ENCODE assay signal across 13 cellular contexts in the genomic region with DNA sequence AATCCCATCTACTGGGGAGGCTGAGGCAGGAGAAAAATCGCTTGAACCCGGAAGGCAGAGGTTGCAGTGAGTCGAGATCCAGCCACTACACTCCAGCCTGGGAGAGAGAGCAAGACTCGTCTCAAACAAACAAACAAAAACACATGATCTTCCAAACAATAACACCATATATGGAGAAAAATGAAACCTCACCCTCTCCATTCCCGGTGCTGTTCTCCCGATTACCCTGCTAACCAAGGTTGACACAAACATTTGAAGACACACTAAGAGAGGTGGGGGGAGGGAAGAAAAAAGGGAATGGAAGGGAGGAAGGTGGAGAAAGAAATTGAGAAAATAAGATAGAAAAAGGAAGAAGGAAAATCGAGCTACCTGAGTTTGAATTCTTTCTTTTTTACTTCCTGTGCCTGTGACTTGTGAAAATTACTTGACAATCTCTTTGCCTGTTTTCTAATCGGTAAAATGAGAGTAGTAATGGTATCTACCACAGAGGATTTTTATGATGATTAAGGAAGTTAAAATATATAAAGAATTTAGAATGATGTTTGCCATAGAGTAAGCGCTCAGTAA. TPM values are rescaled to one million over a fixed set of nuclear protein-coding genes. Genes with fewer than 3 reads are reported as not detected.
A peak's percentile ranks its signal among the peaks of the same experiment; 100 is the strongest.
DNase-seq lines count a peak whose midpoint lies in the region; ATAC-seq and TF ChIP-seq lines count a peak whose summit lies in the region.
"Had no signal": no experiment of that assay in that cellular context is flagged by ENCODE, and none has a peak within 500 bp of the region (broad histone marks: within the 10 kb centered on the region; RNA-seq: fewer than 3 reads in every experiment).

No MANE protein-coding gene starts in this region.

- peak overlapping the region; percentile 71 for H3K4me3 Mint-ChIP-seq in activated CD8-positive, alpha-beta memory T cell treated with anti-CD3 and anti-CD28 coated beads, Interleukin-2, amount 10 ng/mL, durations not matched to agents 7 days and 5 days
- H3K4me3 Mint-ChIP-seq in activated T-helper 17 cell treated with anti-CD3 and anti-CD28 coated beads, Interleukin-2, amount 50 U/mL, for 72 hours: peak overlapping the region; percentile 78

- no peak overlapping the region for H3K4me2 ChIP-seq in HCT116 (ENCODE audit: low read length)

- H3K9me3 ChIP-seq in HCT116 (ENCODE audit: control insufficient read depth in 1 of 2, insufficient read depth in 1 of 2, low read depth in 1 of 2, low read length in 2 of 2): no peaks in the 10 kb centered on the region

- POLR2A ChIA-PET in HCT116 (lab: Charles Lee): no interaction called here

- H3K4me3 ChIP-seq in HCT116 (replicated peaks in 1 of 2; ENCODE audit: low read depth in 1 of 2, low read length in 2 of 2) (no peak overlapping the region), rectal smooth muscle tissue (ENCODE audit: low read length) (peak overlapping the region; percentile 74)

- H4K20me1 ChIP-seq in HCT116 (ENCODE audit: insufficient read depth): no peaks in the 10 kb centered on the region

- no peak overlapping the region for H3K27ac ChIP-seq in HCT116 (ENCODE audit: low read depth, low read length)
- no peak overlapping the region for H3K27ac ChIP-seq in rectal smooth muscle tissue (ENCODE audit: low read depth, low read length)

- no peaks in the 10 kb centered on the region for H3K36me3 Mint-ChIP-seq in activated CD8-positive, alpha-beta memory T cell treated with anti-CD3 and anti-CD28 coated beads, Interleukin-2, amount 10 ng/mL, durations not matched to agents 7 days and 5 days
- no peaks in the 10 kb centered on the region for H3K36me3 Mint-ChIP-seq in activated T-helper 17 cell treated with anti-CD3 and anti-CD28 coated beads, Interleukin-2, amount 50 U/mL, for 72 hours (ENCODE audit: low read depth)

- CTCF ChIA-PET in activated CD8-positive, alpha-beta memory T cell treated with anti-CD3 and anti-CD28 coated beads, Interleukin-2, amount 10 ng/mL, durations not matched to agents 7 days and 5 days (lab: Charles Lee): interaction anchor here (1.0 kb wide), 1 partner anchor 124 kb away, joined by 4 read pairs; no protein-coding TSS in a partner anchor
- CTCF ChIA-PET in HCT116 (lab: Charles Lee): no interaction called here

- no peak overlapping the region for H3K27ac Mint-ChIP-seq in activated CD8-positive, alpha-beta memory T cell treated with anti-CD3 and anti-CD28 coated beads, Interleukin-2, amount 10 ng/mL, durations not matched to agents 7 days and 5 days
- H3K27ac Mint-ChIP-seq in activated T-helper 17 cell treated with anti-CD3 and anti-CD28 coated beads, Interleukin-2, amount 50 U/mL, for 72 hours: peak overlapping the region; percentile 67

- H3K79me2 ChIP-seq in HCT116 (ENCODE audit: insufficient read depth, low read length): no peaks in the 10 kb centered on the region

- no peak for DNase-seq in activated CD8-positive, alpha-beta memory T cell treated with anti-CD3 and anti-CD28 coated beads, Interleukin-2, amount 10 ng/mL, durations not matched to agents 7 days and 5 days
- no peak for DNase-seq in activated CD8-positive, alpha-beta memory T cell treated with anti-CD3 and anti-CD28 coated beads, Interleukin-2, amount 50 U/mL, for 48 hours
- DNase-seq in HCT116 (ENCODE audit: low read depth, low spot score): no peak
- DNase-seq in NCI-H345 (lab: John Stamatoyannopoulos, UW): no peak
- DNase-seq in NCI-H446 (lab: John Stamatoyannopoulos, UW): no peak
- DNase-seq: activated CD4-positive, alpha-beta T cell treated with anti-CD3 and anti-CD28 coated beads for 48 hours; cortex of kidney; GDM1; stimulated activated CD8-positive, alpha-beta memory T cell treated with anti-CD3 and anti-CD28 coated beads, Interleukin-4, amount 100 ng/mL, for 48 hours had no signal

- peaks cover 16% of the 10 kb centered on the region for H3K27me3 Mint-ChIP-seq in activated CD8-positive, alpha-beta memory T cell treated with anti-CD3 and anti-CD28 coated beads, Interleukin-2, amount 10 ng/mL, durations not matched to agents 7 days and 5 days
- peaks cover 13% of the 10 kb centered on the region for H3K27me3 Mint-ChIP-seq in activated T-helper 17 cell treated with anti-CD3 and anti-CD28 coated beads, Interleukin-2, amount 50 U/mL, for 72 hours

- H3K27me3 ChIP-seq in HCT116 (ENCODE audit: insufficient read depth, low read length) (no peaks in the 10 kb centered on the region), rectal smooth muscle tissue (ENCODE audit: control insufficient read depth, insufficient read depth, low read length) (no peaks in the 10 kb centered on the region)

- no peak for TF ChIP-seq CTCF in HCT116 (IDR thresholded peaks at IDR 0.05 in 2 of 3, conservative IDR thresholded peaks at IDR 0.05 in 1 of 3; ENCODE audit: borderline replicate concordance in 1 of 3, insufficient read depth in 1 of 3, low read depth in 2 of 3, low read length in 2 of 3)

- peaks cover 3% of the 10 kb centered on the region for H3K4me1 Mint-ChIP-seq in activated CD8-positive, alpha-beta memory T cell treated with anti-CD3 and anti-CD28 coated beads, Interleukin-2, amount 10 ng/mL, durations not matched to agents 7 days and 5 days
- no peaks in the 10 kb centered on the region for H3K4me1 Mint-ChIP-seq in activated T-helper 17 cell treated with anti-CD3 and anti-CD28 coated beads, Interleukin-2, amount 50 U/mL, for 72 hours

- no peaks in the 10 kb centered on the region for H3K9me3 Mint-ChIP-seq in activated CD8-positive, alpha-beta memory T cell treated with anti-CD3 and anti-CD28 coated beads, Interleukin-2, amount 10 ng/mL, durations not matched to agents 7 days and 5 days (ENCODE audit: low read depth)
- H3K9me3 Mint-ChIP-seq in activated T-helper 17 cell treated with anti-CD3 and anti-CD28 coated beads, Interleukin-2, amount 50 U/mL, for 72 hours: no peaks in the 10 kb centered on the region

- no peak for ATAC-seq in activated CD8-positive, alpha-beta memory T cell treated with anti-CD3 and anti-CD28 coated beads, Interleukin-2, amount 10 ng/mL, durations not matched to agents 7 days and 5 days
- ATAC-seq in HCT116 (no peak), GM21576 (IDR thresholded peaks at IDR 0.05; ENCODE audit: unreplicated experiment) (no peak)
- ATAC-seq in activated T-helper 17 cell treated with anti-CD3 and anti-CD28 coated beads, Interleukin-2, amount 50 U/mL, for 72 hours (replicated peaks): no peak

- TF ChIP-seq RAD21 in HCT116 (IDR thresholded peaks at IDR 0.05; ENCODE audit: low read depth): no peak

- intact Hi-C loops in HCT116 (cut with micrococcal nuclease): no loop called here

- no peaks in the 10 kb centered on the region for H3K9me2 ChIP-seq in HCT116 (ENCODE audit: insufficient read depth)

- peak overlapping the region; percentile 33 for H2AFZ ChIP-seq in HCT116 (ENCODE audit: low read depth, low read length, poor library complexity, severe bottlenecking)

- RAD21 ChIA-PET in HCT116 (lab: Charles Lee; ENCODE audit: low non-redundant PET in 1 of 2, low total read pairs in 2 of 2, uncharacterized antibody in 2 of 2, unreplicated experiment in 2 of 2): no interaction called here

- H3K36me3 ChIP-seq in HCT116 (ENCODE audit: control insufficient read depth in 1 of 2, insufficient read depth in 2 of 2, low read length in 2 of 2) (no peaks in the 10 kb centered on the region), rectal smooth muscle tissue (ENCODE audit: control insufficient read depth, insufficient read depth, low read length) (no peaks in the 10 kb centered on the region)

- no TSS peak for BruUV-seq in HCT116 (replicated peaks; lab: Mats Ljungman, UMichigan)

- H3K9ac ChIP-seq in HCT116 (ENCODE audit: low read length) (no peak overlapping the region), rectal smooth muscle tissue (ENCODE audit: low read length) (no peak overlapping the region)

- no peaks in the 10 kb centered on the region for H3K4me1 ChIP-seq in HCT116 (ENCODE audit: control insufficient read depth in 1 of 2, insufficient read depth in 2 of 2, low read length in 2 of 2)
- no peaks in the 10 kb centered on the region for H3K4me1 ChIP-seq in rectal smooth muscle tissue (ENCODE audit: control insufficient read depth, insufficient read depth, low read length)

- TF ChIP-seq POLR2A in HCT116 (IDR thresholded peaks at IDR 0.05; ENCODE audit: borderline replicate concordance, extremely low read depth, insufficient read depth, insufficient read length): no peak

TF ChIP-seq in HCT116, 20 proteins besides CTCF, POLR2A, EP300 and RAD21 (continues in another document):
- TF ChIP-seq SRF (IDR thresholded peaks at IDR 0.05; ENCODE audit: low read depth) (no peak), SP1 (IDR thresholded peaks at IDR 0.05; ENCODE audit: low read depth) (no peak), CEBPB (IDR thresholded peaks at IDR 0.05; ENCODE audit: low read depth) (no peak), FOSL1 (IDR thresholded peaks at IDR 0.05; ENCODE audit: low read depth) (no peak), ELF1 (IDR thresholded peaks at IDR 0.05; ENCODE audit: borderline replicate concordance, low read depth) (no peak), EZH2phosphoT487 (IDR thresholded peaks at IDR 0.05; ENCODE audit: borderline replicate concordance) (no peak), ZFX (IDR thresholded peaks at IDR 0.05) (no peak), TCF7L2 (IDR thresholded peaks at IDR 0.05; ENCODE audit: borderline replicate concordance, extremely low read depth, insufficient read depth, insufficient read length) (no peak)
- TF ChIP-seq, protein P1, sequence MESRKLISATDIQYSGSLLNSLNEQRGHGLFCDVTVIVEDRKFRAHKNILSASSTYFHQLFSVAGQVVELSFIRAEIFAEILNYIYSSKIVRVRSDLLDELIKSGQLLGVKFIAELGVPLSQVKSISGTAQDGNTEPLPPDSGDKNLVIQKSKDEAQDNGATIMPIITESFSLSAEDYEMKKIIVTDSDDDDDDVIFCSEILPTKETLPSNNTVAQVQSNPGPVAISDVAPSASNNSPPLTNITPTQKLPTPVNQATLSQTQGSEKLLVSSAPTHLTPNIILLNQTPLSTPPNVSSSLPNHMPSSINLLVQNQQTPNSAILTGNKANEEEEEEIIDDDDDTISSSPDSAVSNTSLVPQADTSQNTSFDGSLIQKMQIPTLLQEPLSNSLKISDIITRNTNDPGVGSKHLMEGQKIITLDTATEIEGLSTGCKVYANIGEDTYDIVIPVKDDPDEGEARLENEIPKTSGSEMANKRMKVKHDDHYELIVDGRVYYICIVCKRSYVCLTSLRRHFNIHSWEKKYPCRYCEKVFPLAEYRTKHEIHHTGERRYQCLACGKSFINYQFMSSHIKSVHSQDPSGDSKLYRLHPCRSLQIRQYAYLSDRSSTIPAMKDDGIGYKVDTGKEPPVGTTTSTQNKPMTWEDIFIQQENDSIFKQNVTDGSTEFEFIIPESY (IDR thresholded peaks at IDR 0.05; ENCODE audit: extremely low read depth, insufficient replicate concordance, low read length): no peak

RNA-seq across cellular contexts. Expression of gene PLSCR2, which starts 1.1 kb away (rescaled TPM):
- not detected for total RNA-seq in activated CD8-positive, alpha-beta memory T cell treated with anti-CD3 and anti-CD28 coated beads, Interleukin-2, amount 10 ng/mL, durations not matched to agents 7 days and 5 days
- total RNA-seq in HCT116 (2021; ENCODE audit: unreplicated experiment): not detected
- polyA plus RNA-seq in HCT116 (2012): not detected in 2 replicates
- total RNA-seq in activated T-helper 17 cell treated with anti-CD3 and anti-CD28 coated beads, Interleukin-2, amount 50 U/mL, for 72 hours: not detected
- total RNA-seq: mesenteric fat pad had no signal
